34 cellular contexts compared by ENCODE assay signal in the genomic region with DNA sequence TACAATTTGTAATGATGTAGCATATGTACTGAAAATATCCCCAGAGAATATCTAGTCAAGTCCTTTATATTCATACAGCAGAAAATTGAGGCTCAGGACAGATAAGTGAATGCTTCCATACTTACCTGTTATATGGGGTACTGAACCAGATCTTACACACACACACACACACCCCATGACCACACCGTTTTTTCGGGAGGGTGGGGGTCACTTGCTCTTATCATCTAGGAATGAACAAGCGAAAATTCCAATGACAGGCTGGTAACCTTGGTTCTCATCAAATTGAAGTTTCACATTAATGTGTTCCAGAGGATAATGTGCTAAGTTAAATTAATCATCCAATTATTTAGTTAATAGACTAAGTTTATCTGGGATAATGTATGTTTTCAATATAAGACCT.
"Had no signal": no experiment of that assay in that cellular context is flagged by ENCODE, and none has a peak within 500 bp of the region (broad histone marks: within the 10 kb centered on the region; RNA-seq: fewer than 3 reads in every experiment).

No MANE protein-coding gene starts in this region.

- FAIRE-seq: astrocyte, bronchial epithelial cell had no signal

- DNase-seq: activated effector memory CD4-positive, alpha-beta T cell treated with anti-CD3 and anti-CD28 coated beads, Interleukin-2, amount 50 U/mL, for 16 hours; activated effector memory CD4-positive, alpha-beta T cell treated with Interleukin-2 at 50 U/mL for 16 hours; activated gamma-delta T cell; activated gamma-delta T cell treated with Interleukin-2 at 50 U/mL for 16 hours; activated naive CD4-positive, alpha-beta T cell; activated naive CD4-positive, alpha-beta T cell treated with anti-CD3 and anti-CD28 coated beads for 36 hours; activated naive CD4-positive, alpha-beta T cell treated with anti-CD3 and anti-CD28 coated beads, Interleukin-2, amount 10 ng/mL, durations not matched to agents 7 days and 5 days; activated naive CD4-positive, alpha-beta T cell treated with anti-CD3 and anti-CD28 coated beads, Interleukin-2, amount 50 U/mL, for 16 hours; activated naive CD4-positive, alpha-beta T cell treated with Interleukin-2 at 50 U/mL for 16 hours; activated naive CD8-positive, alpha-beta T cell treated with anti-CD3 and anti-CD28 coated beads for 36 hours; activated naive CD8-positive, alpha-beta T cell treated with anti-CD3 and anti-CD28 coated beads, Interleukin-2, amount 10 ng/mL, durations not matched to agents 7 days and 5 days; activated naive CD8-positive, alpha-beta T cell treated with anti-CD3 and anti-CD28 coated beads, Interleukin-2, amount 50 U/mL, for 24 hours; activated T-cell treated with anti-CD3 and anti-CD28 coated beads, Interleukin-2, amount 50 U/mL, for 1 hour; activated T-cell treated with anti-CD3 and anti-CD28 coated beads, Interleukin-2, amount 50 U/mL, for 24 hours; activated T-cell treated with anti-CD3 and anti-CD28 coated beads, Interleukin-2, amount 50 U/mL, for 4 hours; activated T-cell treated with anti-CD3 and anti-CD28 coated beads, Interleukin-2, amount 50 U/mL, for 48 hours; activated T-cell treated with anti-CD3 and anti-CD28 coated beads, Interleukin-2, amount 50 U/mL, for 72 hours; adrenal gland; amniotic stem cell; amygdala; anterior cingulate cortex; aorta; body of pancreas; brain microvascular endothelial cell; caudate nucleus; central memory CD4-positive, alpha-beta T cell; cerebellar nuclear complex had no signal

- ATAC-seq: activated naive CD4-positive, alpha-beta T cell treated with anti-CD3 and anti-CD28 coated beads, Interleukin-2, amount 50 U/mL, for 72 hours; activated naive CD8-positive, alpha-beta T cell treated with anti-CD3 and anti-CD28 coated beads, Interleukin-2, amount 50 U/mL, for 24 hours; activated T-cell treated with anti-CD3 and anti-CD28 coated beads, Interleukin-2, amount 50 U/mL, for 4 hours; activated T-cell treated with anti-CD3 and anti-CD28 coated beads, Interleukin-2, amount 50 U/mL, for 72 hours; activated T-helper 17 cell treated with anti-CD3 and anti-CD28 coated beads, Interleukin-2, amount 50 U/mL, for 72 hours; body of pancreas had no signal

- H3K36me3 ChIP-seq: adrenal gland, ascending aorta, brain microvascular endothelial cell, breast epithelium, cardiac muscle cell had no signal

- H3K27me3 ChIP-seq: adrenal gland, ascending aorta, body of pancreas, brain microvascular endothelial cell, breast epithelium, cardiac muscle cell had no signal

- H3K27ac ChIP-seq: adrenal gland, ascending aorta, body of pancreas, brain microvascular endothelial cell, breast epithelium, cardiac muscle cell had no signal

- H3K4me3 ChIP-seq: adrenal gland, ascending aorta, body of pancreas, breast epithelium, cardiac muscle cell had no signal

- H3K4me1 ChIP-seq: ascending aorta, body of pancreas, breast epithelium had no signal

- H3K9me3 ChIP-seq: adrenal gland, ascending aorta, body of pancreas, breast epithelium had no signal
